Comparison of ENCODE assay signal across 8 cellular contexts in the genomic region with DNA sequence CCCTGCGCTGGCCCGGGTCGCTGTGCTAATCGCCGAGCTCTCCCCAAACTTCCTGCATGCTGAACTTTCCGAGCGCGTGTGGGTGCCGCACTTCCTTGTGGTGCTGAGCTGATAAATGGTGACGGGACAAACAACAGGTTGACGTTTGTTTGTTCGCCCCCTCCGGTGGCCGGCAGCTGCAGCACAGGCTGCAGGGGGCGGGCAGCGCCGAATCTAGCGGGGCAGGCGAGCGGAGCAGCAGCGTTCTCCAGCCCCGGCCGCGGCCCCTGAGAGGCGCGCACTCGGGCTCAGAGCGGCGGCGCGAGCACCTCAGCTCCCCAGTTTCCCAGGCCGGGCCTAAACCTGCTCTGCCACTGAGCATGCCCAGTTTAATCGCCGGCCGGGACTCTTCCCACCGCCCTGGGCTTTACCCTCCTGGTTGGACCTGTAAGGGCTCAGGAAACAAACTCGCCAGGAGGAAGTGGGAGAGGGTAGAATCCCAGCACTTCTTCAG. TPM values are rescaled to one million over a fixed set of nuclear protein-coding genes. Genes with fewer than 3 reads are reported as not detected.
DNase-seq lines count a peak whose midpoint lies in the region; ATAC-seq and TF ChIP-seq lines count a peak whose summit lies in the region.

Gene PDGFD, minus strand, starts transcription at position 120 of the 493 bp plus-strand sequence.

- ATAC-seq in GM21390 (IDR thresholded peaks at IDR 0.05; ENCODE audit: unreplicated experiment) (peak; percentile 97), left lobe of liver (peak; percentile 64)

- intact Hi-C loops in colonic mucosa (cut with DNase I), result no loop called here

- H3K9ac ChIP-seq in colonic mucosa (ENCODE audit: low read depth in 2 of 2, low read length in 2 of 2), result no peak within 1 kb of the TSS

- no peaks in the 10 kb centered on the region for H3K9me3 ChIP-seq in SJSA1 (replicated peaks)
- H3K9me3 ChIP-seq in colonic mucosa, result no peaks in the 10 kb centered on the region

- H3K4me1 ChIP-seq in SJSA1 (replicated peaks), result no peaks in the 10 kb centered on the region
- H3K4me1 ChIP-seq in colonic mucosa, result no peaks in the 10 kb centered on the region

- peaks cover 24% of the 10 kb centered on the region for H3K27me3 ChIP-seq in HL-60 (ENCODE audit: insufficient read depth, poor library complexity, severe bottlenecking)
- no peaks in the 10 kb centered on the region for H3K27me3 ChIP-seq in SJSA1 (replicated peaks)
- H3K27me3 ChIP-seq in colonic mucosa, result no peaks in the 10 kb centered on the region

- TF ChIP-seq CTCF in HL-60 (IDR thresholded peaks at IDR 0.05; ENCODE audit: insufficient read depth, low read length), result no peak
- no peak for TF ChIP-seq CTCF in colonic mucosa (IDR thresholded peaks at IDR 0.05)

- H3K4me3 ChIP-seq in HL-60 (replicated peaks; ENCODE audit: insufficient read depth, low read length), result peak within 1 kb of the TSS; percentile 33
- peak within 1 kb of the TSS; percentile 45 for H3K4me3 ChIP-seq in SJSA1
- peak within 1 kb of the TSS; percentile 43 for H3K4me3 ChIP-seq in colonic mucosa

- DNase-seq in EL (peak; percentile 42), HL-60 (ENCODE audit: low read depth in 1 of 2, low spot score in 1 of 2) (peak in 1 of 2 experiments; percentile 13), SJSA1 (ENCODE audit: low read depth in 1 of 2, low spot score in 2 of 2) (peak; percentile 59 to 60), colonic mucosa (peak; percentile 34), left lobe of liver (ENCODE audit: low spot score) (no peak)
- peak; percentile 14 for DNase-seq in stimulated activated CD8-positive, alpha-beta memory T cell treated with anti-CD3 and anti-CD28 coated beads, Interleukin-7, amount 100 ng/mL, for 24 hours (ENCODE audit: low read depth)
- DNase-seq in stimulated activated CD4-positive, alpha-beta T cell treated with anti-CD3 and anti-CD28 coated beads, Interleukin-12 subunit alpha, Interleukin-12 subunit beta, amount 100 ng/mL, for 4 hours, result no peak

- H3K36me3 ChIP-seq in SJSA1, result no peaks in the 10 kb centered on the region
- no peaks in the 10 kb centered on the region for H3K36me3 ChIP-seq in colonic mucosa

- H3K27ac ChIP-seq in HL-60 (replicated peaks), result no peak within 1 kb of the TSS
- H3K27ac ChIP-seq in SJSA1, result no peak within 1 kb of the TSS
- peak within 1 kb of the TSS; percentile 3 for H3K27ac ChIP-seq in colonic mucosa

RNA-seq across cellular contexts. Expression of gene PDGFD, which starts in this region (rescaled TPM):
- 4.3 and 6.6 TPM in 2 replicates for total RNA-seq in SJSA1 (2014; rRNA removed; shearing (Covaris generic))
- total RNA-seq in colonic mucosa, result 1 to 10 TPM; 2.1 to 5.4 TPM
- total RNA-seq in left lobe of liver, result 0.96 TPM

Comparison
In these comparisons a context has a peak if more than half of its experiments do, and no peak if none do; other contexts are left out.
1. Peak in ATAC-seq in left lobe of liver; RNA of the gene not detected or under 1 TPM.
2. DNase-seq: peak in EL (single experiment), SJSA1 (2 of 2), colonic mucosa (single experiment) and stimulated activated CD8-positive, alpha-beta memory T cell treated with anti-CD3 and anti-CD28 coated beads, Interleukin-7, amount 100 ng/mL, for 24 hours (single experiment); none in left lobe of liver (single experiment) and stimulated activated CD4-positive, alpha-beta T cell treated with anti-CD3 and anti-CD28 coated beads, Interleukin-12 subunit alpha, Interleukin-12 subunit beta, amount 100 ng/mL, for 4 hours (single experiment).
3. Peak in every context shown above with its lines, with median percentiles within 50 percentile points of each other: H3K4me3 ChIP-seq.